Comparison of ENCODE assay signal across 16 cellular contexts in the genomic region with DNA sequence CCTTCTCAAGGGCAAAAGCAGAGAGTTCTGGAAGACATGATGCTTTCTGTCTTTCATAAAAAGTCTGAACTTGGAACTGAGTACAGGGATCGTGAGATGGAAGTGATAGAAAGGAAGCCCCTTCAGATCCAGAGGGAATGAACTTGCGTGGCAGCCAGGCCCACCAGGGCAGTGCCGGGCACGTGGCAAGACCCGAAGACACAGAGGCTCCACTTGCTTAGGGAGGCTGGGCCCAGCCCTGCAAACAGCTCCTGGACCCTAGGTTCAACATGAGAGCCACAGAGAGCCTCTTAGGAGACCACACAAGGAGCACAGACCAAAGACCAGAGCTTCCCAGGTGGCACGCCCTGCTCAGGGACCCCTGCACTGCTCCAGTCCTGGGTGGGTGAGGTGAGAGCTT.
DNase-seq lines count a peak whose midpoint lies in the region; ATAC-seq and TF ChIP-seq lines count a peak whose summit lies in the region.
"Had no signal": no experiment of that assay in that cellular context is flagged by ENCODE, and none has a peak within 500 bp of the region (broad histone marks: within the 10 kb centered on the region; RNA-seq: fewer than 3 reads in every experiment).

No MANE protein-coding gene starts in this region.

- BruUV-seq in IMR-90 (replicated peaks; lab: Mats Ljungman, UMichigan) = no TSS peak

- DNase-seq in IMR-90 = no peak
- peak; percentile 86 for DNase-seq in esophagus muscularis mucosa (ENCODE audit: extremely low spot score)
- DNase-seq in trophoblast cell = no peak
- DNase-seq in stimulated activated effector memory CD8-positive, alpha-beta T cell treated with anti-CD3 and anti-CD28 coated beads, Interleukin-12 subunit alpha, Interleukin-12 subunit beta, amount 100 ng/mL, for 72 hours (ENCODE audit: low spot score in 2 of 2) = no peak
- no peak for DNase-seq in uterus
- no peak for DNase-seq in stimulated activated CD4-positive, alpha-beta T cell treated with anti-CD3 and anti-CD28 coated beads, Interleukin-15, amount 100 ng/mL, for 24 hours
- DNase-seq: 8988T; Caco-2; CD4-positive, CD25-positive, alpha-beta regulatory T cell; CD8-positive, alpha-beta memory T cell; GOT3; H9 had no signal

- peak overlapping the region; percentile 77 for H2BK5ac ChIP-seq in IMR-90 (ENCODE audit: low read depth, low read length, poor library complexity, severe bottlenecking)
- no peak overlapping the region for H2BK5ac ChIP-seq in trophoblast cell (ENCODE audit: low read depth, low read length, poor library complexity)

- H4K12ac ChIP-seq in trophoblast cell (ENCODE audit: low read depth, low read length) = peak overlapping the region; percentile 68

- H3K36me3 Mint-ChIP-seq in stimulated activated effector memory CD8-positive, alpha-beta T cell treated with anti-CD3 and anti-CD28 coated beads, Interleukin-12 subunit alpha, Interleukin-12 subunit beta, amount 100 ng/mL, for 72 hours = no peaks in the 10 kb centered on the region
- H3K36me3 Mint-ChIP-seq: CD4-positive, CD25-positive, alpha-beta regulatory T cell; CD8-positive, alpha-beta memory T cell had no signal

- CTCF ChIA-PET in IMR-90 (lab: Yijun Ruan, JAX) = no interaction called here

- ATAC-seq in IMR-90 (ENCODE audit: low read depth) (no peak; the same call in 1 of the 2 replicates), GM18511 (IDR thresholded peaks at IDR 0.05; ENCODE audit: unreplicated experiment) (no peak), HG03196 (IDR thresholded peaks at IDR 0.05; ENCODE audit: unreplicated experiment) (no peak)
- ATAC-seq in stimulated activated effector memory CD8-positive, alpha-beta T cell treated with anti-CD3 and anti-CD28 coated beads, Interleukin-12 subunit alpha, Interleukin-12 subunit beta, amount 100 ng/mL, for 72 hours = peak; percentile 21

- H4K5ac ChIP-seq in IMR-90 (ENCODE audit: low read depth, low read length) = peak overlapping the region; percentile 56

- TF ChIP-seq EP300 in esophagus muscularis mucosa (IDR thresholded peaks at IDR 0.05) = no peak

- dilution Hi-C loops in IMR-90 (cut with HindIII; ENCODE audit: low sequenced_read_pairs, unreplicated experiment) = no loop called here

- H3K27me3 ChIP-seq in IMR-90 (ENCODE audit: control insufficient read depth, insufficient read depth, low read length) (no peaks in the 10 kb centered on the region), esophagus muscularis mucosa (no peaks in the 10 kb centered on the region), trophoblast cell (ENCODE audit: insufficient read depth, low read length) (no peaks in the 10 kb centered on the region), uterus (no peaks in the 10 kb centered on the region)
- H3K27me3 ChIP-seq: BLaER1 treated with 17β-estradiol and CSF1 and Interleukin-3, amounts not matched to agents 10 nM and 100 nM had no signal

- H2BK120ac ChIP-seq in IMR-90 (ENCODE audit: low read depth, low read length) (peak overlapping the region; percentile 98), trophoblast cell (ENCODE audit: insufficient read depth, low read length, poor library complexity) (no peak overlapping the region)

- H3K4me1 ChIP-seq in IMR-90 (ENCODE audit: control insufficient read depth, insufficient read depth, low read length) (peaks cover 11% of the 10 kb centered on the region), esophagus muscularis mucosa (no peaks in the 10 kb centered on the region), trophoblast cell (ENCODE audit: control insufficient read depth in 1 of 2, insufficient read depth in 2 of 2, low read length in 2 of 2) (no peaks in the 10 kb centered on the region), uterus (no peaks in the 10 kb centered on the region)
- H3K4me1 ChIP-seq: BLaER1 treated with 17β-estradiol and CSF1 and Interleukin-3, amounts not matched to agents 10 nM and 100 nM; Caco-2 had no signal

- TF ChIP-seq CTCF in IMR-90 (conservative IDR thresholded peaks at IDR 0.05; ENCODE audit: low read depth, low read length) (no peak), esophagus muscularis mucosa (IDR thresholded peaks at IDR 0.05) (no peak), uterus (IDR thresholded peaks at IDR 0.05) (no peak)

- H3K36me3 ChIP-seq in IMR-90 (ENCODE audit: control insufficient read depth, insufficient read depth, low read length) (no peaks in the 10 kb centered on the region), esophagus muscularis mucosa (no peaks in the 10 kb centered on the region), trophoblast cell (ENCODE audit: control insufficient read depth in 1 of 2, insufficient read depth in 2 of 2, low read length in 2 of 2) (no peaks in the 10 kb centered on the region), uterus (no peaks in the 10 kb centered on the region)
- H3K36me3 ChIP-seq: BLaER1 treated with 17β-estradiol and CSF1 and Interleukin-3, amounts not matched to agents 10 nM and 100 nM had no signal

- H4K8ac ChIP-seq in IMR-90 (ENCODE audit: low read depth in 2 of 2, low read length in 2 of 2) = peak overlapping the region; percentile 89; a peak in 3 of 4 replicates
- H4K8ac ChIP-seq in trophoblast cell (ENCODE audit: low read depth, low read length) = no peak overlapping the region

- no peak for TF ChIP-seq RAD21 in IMR-90 (IDR thresholded peaks at IDR 0.05; ENCODE audit: low read length)

- H2AK5ac ChIP-seq in IMR-90 (ENCODE audit: low read depth, low read length) (peak overlapping the region; percentile 94), trophoblast cell (ENCODE audit: low read length) (no peak overlapping the region)

- H3K79me1 ChIP-seq in IMR-90 (ENCODE audit: low read depth in 1 of 2, low read length in 2 of 2) = no peaks in the 10 kb centered on the region
- H3K79me1 ChIP-seq in trophoblast cell (ENCODE audit: low read length) = no peaks in the 10 kb centered on the region

- intact Hi-C loops in IMR-90 (cut with micrococcal nuclease) (loop anchor here (5.0 to 10.0 kb wide), 4 partner anchors 81 to 376 kb away; partner anchors contain the start of gene PTGR3), esophagus muscularis mucosa (cut with DNase I) (no loop called here), uterus (cut with DNase I; ENCODE audit: low total_unique reads) (no loop called here)

- no peaks in the 10 kb centered on the region for H4K20me1 ChIP-seq in IMR-90 (ENCODE audit: insufficient read depth, low read length)
- H4K20me1 ChIP-seq: BLaER1 treated with 17β-estradiol and CSF1 and Interleukin-3, amounts not matched to agents 10 nM and 100 nM had no signal

- peaks cover 8% of the 10 kb centered on the region; the same call in 1 of the 2 replicates for H3K9me1 ChIP-seq in IMR-90 (ENCODE audit: insufficient read depth, low read length)

- no peak overlapping the region for H3K4me3 Mint-ChIP-seq in stimulated activated effector memory CD8-positive, alpha-beta T cell treated with anti-CD3 and anti-CD28 coated beads, Interleukin-12 subunit alpha, Interleukin-12 subunit beta, amount 100 ng/mL, for 72 hours
- H3K4me3 Mint-ChIP-seq: B cell; CD4-positive, CD25-positive, alpha-beta regulatory T cell; CD8-positive, alpha-beta memory T cell; H9 had no signal

- peak overlapping the region; percentile 97 for H4K91ac ChIP-seq in IMR-90 (ENCODE audit: insufficient read depth, low read depth, low read length)
- H4K91ac ChIP-seq in trophoblast cell (ENCODE audit: low read depth, low read length) = no peak overlapping the region

- peak overlapping the region; percentile 91 for H2BK20ac ChIP-seq in IMR-90 (ENCODE audit: low read depth, low read length)

- POLR2A ChIA-PET in IMR-90 (lab: Charles Lee; ENCODE audit: unreplicated experiment) = no interaction called here

- peak overlapping the region; percentile 74 for H2AFZ ChIP-seq in IMR-90 (replicated peaks; ENCODE audit: low read length, poor library complexity)
- no peak overlapping the region for H2AFZ ChIP-seq in trophoblast cell (ENCODE audit: insufficient read depth, low read length, poor library complexity)

- in situ Hi-C loops in IMR-90 (cut with MboI; ENCODE audit: low sequenced_read_pairs) = no loop called here

- no peaks in the 10 kb centered on the region for H3K4me1 Mint-ChIP-seq in stimulated activated effector memory CD8-positive, alpha-beta T cell treated with anti-CD3 and anti-CD28 coated beads, Interleukin-12 subunit alpha, Interleukin-12 subunit beta, amount 100 ng/mL, for 72 hours
- H3K4me1 Mint-ChIP-seq: B cell; CD4-positive, CD25-positive, alpha-beta regulatory T cell; CD8-positive, alpha-beta memory T cell had no signal

- H3K56ac ChIP-seq in IMR-90 (ENCODE audit: extremely low read depth, insufficient read depth, low read length) = peak overlapping the region; percentile 90; the same call in 1 of the 2 replicates

- H3K14ac ChIP-seq in IMR-90 (replicated peaks; ENCODE audit: low read depth, low read length) = peak overlapping the region; percentile 81
- H3K14ac ChIP-seq in trophoblast cell (ENCODE audit: low read length) = no peak overlapping the region

- H3K79me2 ChIP-seq in trophoblast cell (ENCODE audit: control insufficient read depth, insufficient read depth, low read length, poor library complexity) = no peaks in the 10 kb centered on the region

- H2BK15ac ChIP-seq in IMR-90 (ENCODE audit: low read depth, low read length) = peak overlapping the region; percentile 84; the same call in 2 of the 3 replicates

- no peaks in the 10 kb centered on the region for H3K9me3 Mint-ChIP-seq in stimulated activated effector memory CD8-positive, alpha-beta T cell treated with anti-CD3 and anti-CD28 coated beads, Interleukin-12 subunit alpha, Interleukin-12 subunit beta, amount 100 ng/mL, for 72 hours
- H3K9me3 Mint-ChIP-seq: CD8-positive, alpha-beta memory T cell; H9 had no signal

- H3K4me3 ChIP-seq in IMR-90 (ENCODE audit: insufficient read depth, low read depth, low read length) (no peak overlapping the region), esophagus muscularis mucosa (no peak overlapping the region), trophoblast cell (ENCODE audit: low read depth, low read length) (no peak overlapping the region), uterus (no peak overlapping the region)
- H3K4me3 ChIP-seq: BLaER1 treated with 17β-estradiol and CSF1 and Interleukin-3, amounts not matched to agents 10 nM and 100 nM had no signal

- WGBS in IMR-90 (ENCODE audit: extremely low coverage in 2 of 2, insufficient read length in 1 of 2), 2 experiments = 100% methylated on average over 3 of the region's 6 CpGs; no CpG with 5 or more reads in 1 of the 2 experiments
- WGBS in esophagus muscularis mucosa = 93% methylated on average over 5 of the region's 6 CpGs
- WGBS in trophoblast cell (ENCODE audit: extremely low coverage, insufficient coverage, insufficient read length) = no CpG with 5 or more reads among the region's 6 CpGs

- peak overlapping the region; percentile 75 for H3K18ac ChIP-seq in IMR-90 (ENCODE audit: low read depth, low read length)
- H3K18ac ChIP-seq in trophoblast cell (ENCODE audit: low read length) = no peak overlapping the region

- H3K4me2 ChIP-seq in IMR-90 (ENCODE audit: low read depth, low read length) (0 out of 2 replicates have a peak overlapping the region, but pooled peaks have one; percentile 5), trophoblast cell (ENCODE audit: low read length) (no peak overlapping the region)
- H3K4me2 ChIP-seq: BLaER1 treated with 17β-estradiol and CSF1 and Interleukin-3, amounts not matched to agents 10 nM and 100 nM had no signal

- H3K27ac ChIP-seq in IMR-90 (ENCODE audit: insufficient read depth, low read length) (peak overlapping the region; percentile 92), esophagus muscularis mucosa (replicated peaks in 1 of 4) (no peak overlapping the region), trophoblast cell (ENCODE audit: low read depth, low read length) (no peak overlapping the region), uterus (no peak overlapping the region)
- H3K27ac ChIP-seq: BLaER1 treated with 17β-estradiol and CSF1 and Interleukin-3, amounts not matched to agents 10 nM and 100 nM had no signal

- peak overlapping the region; percentile 62 for H2AK9ac ChIP-seq in IMR-90 (replicated peaks; ENCODE audit: low read depth, low read length, poor library complexity)

- H3K4ac ChIP-seq in IMR-90 (ENCODE audit: low read depth, low read length) (peak overlapping the region; percentile 99), trophoblast cell (ENCODE audit: low read depth, low read length) (no peak overlapping the region)

- peak overlapping the region; percentile 48; the same call in 1 of the 2 replicates for H3K9ac ChIP-seq in IMR-90 (ENCODE audit: low read depth, low read length)
- no peak overlapping the region for H3K9ac ChIP-seq in trophoblast cell (ENCODE audit: low read length)
- H3K9ac ChIP-seq: BLaER1 treated with 17β-estradiol and CSF1 and Interleukin-3, amounts not matched to agents 10 nM and 100 nM had no signal

- TF ChIP-seq POLR2A in IMR-90 (IDR thresholded peaks at IDR 0.05; ENCODE audit: low read depth, low read length) = no peak
- no peak for TF ChIP-seq POLR2A in esophagus muscularis mucosa (IDR thresholded peaks at IDR 0.05; ENCODE audit: low read depth)
- TF ChIP-seq POLR2A in uterus (IDR thresholded peaks at IDR 0.05) = no peak

- H3K27ac Mint-ChIP-seq in stimulated activated effector memory CD8-positive, alpha-beta T cell treated with anti-CD3 and anti-CD28 coated beads, Interleukin-12 subunit alpha, Interleukin-12 subunit beta, amount 100 ng/mL, for 72 hours = no peak overlapping the region
- H3K27ac Mint-ChIP-seq: B cell; CD4-positive, CD25-positive, alpha-beta regulatory T cell had no signal

- no peaks in the 10 kb centered on the region for H3K9me3 ChIP-seq in IMR-90 (ENCODE audit: control insufficient read depth, insufficient read depth, low read length)
- no peaks in the 10 kb centered on the region for H3K9me3 ChIP-seq in esophagus muscularis mucosa
- H3K9me3 ChIP-seq in trophoblast cell (ENCODE audit: insufficient read depth, low read depth, low read length) = no peaks in the 10 kb centered on the region
- H3K9me3 ChIP-seq in uterus = no peaks in the 10 kb centered on the region
- H3K9me3 ChIP-seq: BLaER1 treated with 17β-estradiol and CSF1 and Interleukin-3, amounts not matched to agents 10 nM and 100 nM; Caco-2 had no signal

- H3K23ac ChIP-seq in IMR-90 (ENCODE audit: low read depth, low read length) (peak overlapping the region; percentile 92), trophoblast cell (ENCODE audit: low read length) (no peak overlapping the region)

- no peak overlapping the region for H2BK12ac ChIP-seq in trophoblast cell (ENCODE audit: low read length)
